Comparison of ENCODE assay signal across 24 cellular contexts in genomic region chr12:106119301-106119700, GRCh38. TPM values are rescaled to one million over a fixed set of nuclear protein-coding genes. Genes with fewer than 3 reads are reported as not detected.
DNase-seq lines count a peak whose midpoint lies in the region; ATAC-seq, FAIRE-seq and TF ChIP-seq lines count a peak whose summit lies in the region.
"Had no signal": no experiment of that assay in that cellular context is flagged by ENCODE, and none has a peak within 500 bp of the region (broad histone marks: within the 10 kb centered on the region; RNA-seq: fewer than 3 reads in every experiment).

No MANE protein-coding gene starts in this region.

- H3K27ac Mint-ChIP-seq in H9 (peak overlapping the region in 2 of 3 experiments; percentile 31 to 35; a peak in 2 of 7 replicates), astrocyte (ENCODE audit: unreplicated experiment) (peak overlapping the region; percentile 78), mesothelial cell of epicardium (peak overlapping the region; percentile 57)
- H3K27ac Mint-ChIP-seq: activated CD4-positive, alpha-beta memory T cell treated with anti-CD3 and anti-CD28 coated beads for 36 hours; CD4-positive, CD25-positive, alpha-beta regulatory T cell had no signal

- TF ChIP-seq CTCF in H9 (conservative IDR thresholded peaks at IDR 0.05) (no peak), astrocyte (IDR thresholded peaks at IDR 0.05; ENCODE audit: insufficient read depth, low read depth, low read length) (no peak), mesothelial cell of epicardium (IDR thresholded peaks at IDR 0.05; ENCODE audit: unreplicated experiment) (no peak)

- H3K4me2 ChIP-seq in H9 (ENCODE audit: insufficient read depth, insufficient read length, low read length) (no peak overlapping the region), astrocyte (ENCODE audit: low read length) (no peak overlapping the region)
- H3K4me2 ChIP-seq: KMS-11 had no signal

- H3K27me3 ChIP-seq in H9 (ENCODE audit: insufficient read depth, low read length), result no peaks in the 10 kb centered on the region
- no peaks in the 10 kb centered on the region for H3K27me3 ChIP-seq in astrocyte (ENCODE audit: insufficient read depth, low read length)
- H3K27me3 ChIP-seq in subcutaneous abdominal adipose tissue (ENCODE audit: control insufficient read depth in 5 of 5, insufficient read depth in 4 of 5, low read length in 5 of 5), result no peaks in the 10 kb centered on the region
- H3K27me3 ChIP-seq in SJCRH30, result no peaks in the 10 kb centered on the region

- H3K4me1 Mint-ChIP-seq in H9 (peaks cover 39 to 44% of the 10 kb centered on the region in 2 experiments), astrocyte (ENCODE audit: low read depth, unreplicated experiment) (peaks cover 72% of the 10 kb centered on the region), mesothelial cell of epicardium (peaks cover 50% of the 10 kb centered on the region)
- H3K4me1 Mint-ChIP-seq: CD4-positive, CD25-positive, alpha-beta regulatory T cell; central memory CD8-positive, alpha-beta T cell had no signal

- no peak overlapping the region for H3K4me3 Mint-ChIP-seq in H9
- peak overlapping the region; percentile 3 for H3K4me3 Mint-ChIP-seq in astrocyte (ENCODE audit: unreplicated experiment)
- H3K4me3 Mint-ChIP-seq in mesothelial cell of epicardium, result no peak overlapping the region
- H3K4me3 Mint-ChIP-seq: activated CD4-positive, alpha-beta memory T cell treated with anti-CD3 and anti-CD28 coated beads for 36 hours; CD4-positive, CD25-positive, alpha-beta regulatory T cell; central memory CD8-positive, alpha-beta T cell had no signal

- H3K9me3 ChIP-seq in H9 (ENCODE audit: control insufficient read depth, low read depth, low read length), result no peaks in the 10 kb centered on the region
- no peaks in the 10 kb centered on the region for H3K9me3 ChIP-seq in astrocyte (ENCODE audit: insufficient read depth, low read depth, low read length)
- no peaks in the 10 kb centered on the region for H3K9me3 ChIP-seq in subcutaneous abdominal adipose tissue (ENCODE audit: control insufficient read depth in 5 of 5, low read length in 5 of 5)
- H3K9me3 ChIP-seq in SJCRH30 (replicated peaks), result no peaks in the 10 kb centered on the region
- H3K9me3 ChIP-seq: lower lobe of right lung, spleen had no signal

- no peak overlapping the region for H2BK120ac ChIP-seq in H9 (ENCODE audit: low read depth, low read length, poor library complexity, severe bottlenecking)

- H3K23me2 ChIP-seq in H9 (ENCODE audit: insufficient read length, low read depth, low read length, poor library complexity, severe bottlenecking), result no peaks in the 10 kb centered on the region

- H2BK15ac ChIP-seq in H9 (ENCODE audit: low read depth, low read length), result no peak overlapping the region

- H3K79me2 ChIP-seq in H9 (ENCODE audit: insufficient read depth, low read length) (peaks cover 13% of the 10 kb centered on the region; the same call in 1 of the 2 replicates), astrocyte (ENCODE audit: insufficient read depth, low read length) (peaks cover 100% of the 10 kb centered on the region)

- H4K20me1 ChIP-seq in H9 (ENCODE audit: control insufficient read depth, insufficient read depth, insufficient read length) (no peaks in the 10 kb centered on the region), astrocyte (ENCODE audit: insufficient read depth, low read length) (peaks cover 96% of the 10 kb centered on the region)

- H4K5ac ChIP-seq in H9 (ENCODE audit: insufficient read length, low read depth, low read length), result no peak overlapping the region

- H4K91ac ChIP-seq in H9 (ENCODE audit: insufficient read length, low read depth, low read length), result no peak overlapping the region

- H3K14ac ChIP-seq in H9 (ENCODE audit: insufficient read depth, low read length), result no peak overlapping the region

- H3K56ac ChIP-seq in H9 (ENCODE audit: insufficient read length, low read depth, low read length), result no peak overlapping the region

- H3K4me1 ChIP-seq in H9 (ENCODE audit: insufficient read depth, low read length) (peaks cover 8% of the 10 kb centered on the region; the same call in 1 of the 2 replicates), astrocyte (ENCODE audit: insufficient read depth, low read length) (peaks cover 15% of the 10 kb centered on the region), subcutaneous abdominal adipose tissue (ENCODE audit: control insufficient read depth in 5 of 5, insufficient read depth in 5 of 5, low read length in 5 of 5) (peaks cover 21 to 98% (median 79%) of the 10 kb centered on the region in 5 donors), SJCRH30 (peaks cover 16% of the 10 kb centered on the region)
- H3K4me1 ChIP-seq: spleen had no signal

- H3K27ac ChIP-seq in H9 (ENCODE audit: insufficient read length, low read depth, low read length), result no peak overlapping the region
- no peak overlapping the region for H3K27ac ChIP-seq in astrocyte (ENCODE audit: low read depth, low read length)
- H3K27ac ChIP-seq in subcutaneous abdominal adipose tissue (ENCODE audit: low read depth, low read length), result peak overlapping the region; percentile 93
- no peak overlapping the region for H3K27ac ChIP-seq in SJCRH30
- H3K27ac ChIP-seq: KMS-11, SK-N-MC, spleen had no signal

- H3K23ac ChIP-seq in H9 (ENCODE audit: insufficient read length, low read depth, low read length), result no peak overlapping the region

- no peak overlapping the region for H2AK5ac ChIP-seq in H9 (ENCODE audit: insufficient read length, low read length)

- no peak overlapping the region for H3K18ac ChIP-seq in H9 (ENCODE audit: insufficient read length, low read depth, low read length)

- H2AFZ ChIP-seq in H9 (ENCODE audit: low read length) (no peak overlapping the region), astrocyte (ENCODE audit: low read depth, low read length) (no peak overlapping the region)

- WGBS in H9 (ENCODE audit: extremely low coverage, insufficient read length, low lambda C conversion rate), result no CpG with 5 or more reads among the region's 9 CpGs

- no peak overlapping the region for H2BK12ac ChIP-seq in H9 (ENCODE audit: insufficient read length, low read depth, low read length)

- H3K36me3 ChIP-seq in astrocyte (ENCODE audit: insufficient read depth, low read length), result no peaks in the 10 kb centered on the region
- H3K36me3 ChIP-seq in subcutaneous abdominal adipose tissue (ENCODE audit: control insufficient read depth in 5 of 5, insufficient read depth in 5 of 5, low read length in 5 of 5), result no peaks in the 10 kb centered on the region
- H3K36me3 ChIP-seq in SJCRH30, result no peaks in the 10 kb centered on the region
- H3K36me3 ChIP-seq: lower lobe of right lung, spleen had no signal

- no peak overlapping the region for H2BK20ac ChIP-seq in H9 (ENCODE audit: low read depth, low read length, poor library complexity, severe bottlenecking)

- no peak for FAIRE-seq in astrocyte (lab: Jason Lieb, UNC)
- FAIRE-seq: D721Med, GM12891 had no signal

- H3K27me3 Mint-ChIP-seq in H9 (ENCODE audit: low read depth) (no peaks in the 10 kb centered on the region), astrocyte (ENCODE audit: low read depth, unreplicated experiment) (no peaks in the 10 kb centered on the region), mesothelial cell of epicardium (ENCODE audit: low read depth) (no peaks in the 10 kb centered on the region)

- no peaks in the 10 kb centered on the region; a peak in 1 of 7 replicates for H3K36me3 Mint-ChIP-seq in H9 (ENCODE audit: insufficient read depth in 1 of 3, low read depth in 3 of 3)
- peaks cover 20% of the 10 kb centered on the region for H3K36me3 Mint-ChIP-seq in astrocyte (ENCODE audit: low read depth, unreplicated experiment)
- no peaks in the 10 kb centered on the region for H3K36me3 Mint-ChIP-seq in mesothelial cell of epicardium
- H3K36me3 Mint-ChIP-seq: activated CD4-positive, alpha-beta memory T cell treated with anti-CD3 and anti-CD28 coated beads for 36 hours; CD4-positive, CD25-positive, alpha-beta regulatory T cell had no signal

- H3K79me1 ChIP-seq in H9 (ENCODE audit: insufficient read depth, low read depth, low read length, poor library complexity, severe bottlenecking), result peaks cover 5% of the 10 kb centered on the region

- H2BK5ac ChIP-seq in H9 (ENCODE audit: insufficient read length, low read length), result no peak overlapping the region

- no peak overlapping the region for H3K4ac ChIP-seq in H9 (ENCODE audit: low read depth, low read length)

- H3K9ac ChIP-seq in H9 (ENCODE audit: extremely low read depth, insufficient read length, low read length) (no peak overlapping the region), astrocyte (ENCODE audit: low read length) (no peak overlapping the region), subcutaneous abdominal adipose tissue (ENCODE audit: low read length in 5 of 5) (peak overlapping the region in 1 of 5 donors; percentile 40)
- H3K9ac ChIP-seq: KMS-11 had no signal

- DNase-seq in H9 (no peak), astrocyte (ENCODE audit: low read depth) (no peak), mesothelial cell of epicardium (ENCODE audit: low spot score in 2 of 2, unreplicated experiment in 2 of 2) (no peak), occipital lobe (lab: John Stamatoyannopoulos, UW) (no peak), SJCRH30 (no peak)
- DNase-seq: activated CD4-positive, alpha-beta memory T cell treated with anti-CD3 and anti-CD28 coated beads for 36 hours; activated CD4-positive, CD25-positive, alpha-beta regulatory T cell treated with anti-CD3 and anti-CD28 coated beads, Interleukin-2, amount 50 U/mL, for 72 hours; activated CD8-positive, alpha-beta memory T cell treated with anti-CD3 and anti-CD28 coated beads, Interleukin-2, amount 50 U/mL, for 48 hours; activated naive CD4-positive, alpha-beta T cell treated with anti-CD3 and anti-CD28 coated beads, Interleukin-2, amount 50 U/mL, for 16 hours; CD4-positive, CD25-positive, alpha-beta regulatory T cell; islet precursor cell; lower lobe of right lung; MM.1S; NCI-H2029 treated with DMSO at 0.1 percent for 48 hours; NCI-H69; spleen; T-helper 2 cell had no signal

- no peak for ATAC-seq in esophagus mucosa
- ATAC-seq: lower lobe of right lung had no signal

- no peaks in the 10 kb centered on the region for H3K9me3 Mint-ChIP-seq in H9
- H3K9me3 Mint-ChIP-seq in astrocyte (ENCODE audit: unreplicated experiment), result no peaks in the 10 kb centered on the region
- no peaks in the 10 kb centered on the region for H3K9me3 Mint-ChIP-seq in mesothelial cell of epicardium
- H3K9me3 Mint-ChIP-seq: activated CD4-positive, alpha-beta memory T cell treated with anti-CD3 and anti-CD28 coated beads for 36 hours; central memory CD8-positive, alpha-beta T cell had no signal

- H3T11ph ChIP-seq in H9 (ENCODE audit: low read length), result no peak overlapping the region

- H3K4me3 ChIP-seq in astrocyte (ENCODE audit: insufficient read depth, low read depth, low read length), result no peak overlapping the region
- H3K4me3 ChIP-seq in subcutaneous abdominal adipose tissue (ENCODE audit: low read depth in 1 of 5, low read length in 5 of 5), result no peak overlapping the region
- no peak overlapping the region for H3K4me3 ChIP-seq in SJCRH30
- H3K4me3 ChIP-seq: lower lobe of right lung, SK-N-MC, spleen had no signal

- no peak overlapping the region for H4K8ac ChIP-seq in H9 (replicated peaks; ENCODE audit: insufficient read length, low read depth, low read length)

RNA-seq across cellular contexts. Expression of gene NUAK1, which starts 19.5 kb away (rescaled TPM):
- total RNA-seq in H9 (2021) (9.5 and 10.1 TPM in 2 replicates), astrocyte (94.0 and 96.1 TPM in 2 replicates), mesothelial cell of epicardium (23.4 to 27.0 TPM (median 25.1 TPM) in 3 replicates), esophagus mucosa (1.7 TPM), occipital lobe (40.6 TPM)
- 4.0 and 4.4 TPM in 2 replicates for total RNA-seq in SJCRH30 (2014; rRNA removed; shearing (Covaris generic))
- total RNA-seq: CD4-positive, CD25-positive, alpha-beta regulatory T cell had no signal
